ENCODE assay signal across 11 cellular contexts in the genomic region with DNA sequence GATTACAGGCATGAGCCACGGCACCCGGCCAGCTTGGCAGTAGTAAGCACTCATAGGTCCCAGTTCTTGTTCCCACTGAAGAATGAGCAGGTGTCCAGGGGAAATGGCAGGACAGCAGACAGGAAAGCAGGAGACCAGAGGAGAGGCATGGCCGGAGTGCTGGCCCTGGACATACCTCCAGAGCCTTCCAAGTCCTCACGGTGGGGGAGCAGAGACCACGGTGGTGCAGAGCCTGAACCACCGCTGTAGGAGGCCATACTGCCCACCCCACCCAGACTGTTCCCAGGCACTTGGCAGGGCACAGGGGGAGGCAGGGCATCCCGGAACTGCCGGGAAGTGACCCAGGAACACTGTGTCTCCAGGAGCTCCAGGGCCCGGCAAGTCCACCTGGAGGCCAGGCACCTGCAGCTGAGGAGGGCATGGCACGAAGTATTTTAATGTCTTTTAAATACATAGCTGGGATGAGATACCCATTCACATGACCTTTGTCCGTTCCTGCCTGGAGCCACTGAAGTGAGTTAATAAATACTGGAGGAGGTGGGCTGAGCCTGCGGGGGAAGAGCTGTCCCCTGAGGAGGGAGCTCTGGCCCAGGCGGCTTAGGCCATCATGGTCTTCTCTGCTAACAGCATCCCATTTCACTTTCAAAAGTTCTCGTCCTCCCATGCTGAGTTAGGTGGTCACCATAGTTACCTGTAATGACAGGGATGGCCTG. TPM values are rescaled to one million over a fixed set of nuclear protein-coding genes. Genes with fewer than 3 reads are reported as not detected.
DNase-seq lines count a peak whose midpoint lies in the region; ATAC-seq, FAIRE-seq and TF ChIP-seq lines count a peak whose summit lies in the region.
"Had no signal": no experiment of that assay in that cellular context is flagged by ENCODE, and none has a peak within 500 bp of the region (broad histone marks: within the 10 kb centered on the region; RNA-seq: fewer than 3 reads in every experiment).

No MANE protein-coding gene starts in this region.

- H3K9me3 Mint-ChIP-seq in GM23338: no peaks in the 10 kb centered on the region
- no peaks in the 10 kb centered on the region for H3K9me3 Mint-ChIP-seq in nephron progenitor cell
- H3K9me3 Mint-ChIP-seq: memory B cell had no signal

- H3K79me2 ChIP-seq in GM23338 (replicated peaks; ENCODE audit: insufficient read depth): no peaks in the 10 kb centered on the region
- H3K79me2 ChIP-seq in K562 (ENCODE audit: control insufficient read depth, insufficient read depth, low read length): no peaks in the 10 kb centered on the region

- no peak overlapping the region for H2AFZ ChIP-seq in GM23338
- H2AFZ ChIP-seq in K562 (ENCODE audit: low read depth, low read length): no peak overlapping the region

- BruUV-seq in K562 (replicated peaks; lab: Mats Ljungman, UMichigan): no TSS peak

- H3K4me2 ChIP-seq in GM23338: no peak overlapping the region
- no peak overlapping the region for H3K4me2 ChIP-seq in K562 (ENCODE audit: insufficient read depth, low read length)

- peaks cover 1% of the 10 kb centered on the region for H3K36me3 Mint-ChIP-seq in GM23338 (ENCODE audit: low read depth)
- H3K36me3 Mint-ChIP-seq in nephron progenitor cell (ENCODE audit: low read depth): peaks cover 9% of the 10 kb centered on the region

- no peaks in the 10 kb centered on the region for H3K9me1 ChIP-seq in K562 (ENCODE audit: control insufficient read depth, insufficient read depth, low read length)

- CTCF ChIA-PET in K562 (lab: Yijun Ruan, JAX; ENCODE audit: low intra/inter-chr PET ratio): no interaction called here

- POLR2A ChIA-PET in K562 (lab: Yijun Ruan, JAX): interaction anchor here (0.7 to 1.5 kb wide), 3 partner anchors 12 to 61 kb away, joined by 3 read pairs; no protein-coding TSS in a partner anchor

- H3K4me1 ChIP-seq in GM23338 (ENCODE audit: insufficient read depth): peaks cover 13% of the 10 kb centered on the region
- H3K4me1 ChIP-seq in K562 (replicated peaks in 1 of 2; ENCODE audit: control insufficient read depth in 2 of 2, insufficient read depth in 2 of 2, low read length in 2 of 2): peaks cover 0 to 8% of the 10 kb centered on the region in 2 experiments; a peak in 1 of 5 replicates

- intact Hi-C loops in K562 (cut with micrococcal nuclease): no loop called here

- H3K4me1 Mint-ChIP-seq in GM23338: peaks cover 30% of the 10 kb centered on the region
- H3K4me1 Mint-ChIP-seq in nephron progenitor cell: peaks cover 22% of the 10 kb centered on the region
- H3K4me1 Mint-ChIP-seq: memory B cell had no signal

- in situ Hi-C loops in K562 (cut with MboI) (loop anchor here (25.0 kb wide), 1 partner anchor 647 kb away; no protein-coding TSS in a partner anchor), brain microvascular endothelial cell (cut with HindIII; ENCODE audit: low pct_ligation_motif_present, low sequenced_read_pairs) (no loop called here)

- no peak overlapping the region for H3K27ac ChIP-seq in GM23338 (ENCODE audit: low read depth)
- no peak overlapping the region for H3K27ac ChIP-seq in K562 (ENCODE audit: extremely low read depth, low read depth, low read length)
- H3K27ac ChIP-seq in brain microvascular endothelial cell: no peak overlapping the region

- H3F3A ChIP-seq in GM23338 (replicated peaks; ENCODE audit: low read depth): no peaks in the 10 kb centered on the region

- H3K4me3 Mint-ChIP-seq in GM23338 (no peak overlapping the region), nephron progenitor cell (no peak overlapping the region)
- H3K4me3 Mint-ChIP-seq: memory B cell had no signal

- DNase-seq in ELF-1 (ENCODE audit: low read depth, low spot score) (peak; percentile 61), GM23338 (ENCODE audit: low spot score) (peak; percentile 76), K562 (ENCODE audit: extremely low read depth in 1 of 4, low spot score in 3 of 4) (no peak), nephron progenitor cell (no peak), COLO829 (ENCODE audit: low spot score) (no peak), brain microvascular endothelial cell (no peak), T-helper 1 cell (no peak)
- DNase-seq: NCI-H1417 treated with DMSO at 0.1 percent for 48 hours, NCI-H510A treated with DMSO at 0.1 percent for 48 hours had no signal

- H3K9ac ChIP-seq in K562 (ENCODE audit: insufficient read depth in 1 of 2, low read depth in 2 of 2, low read length in 2 of 2): no peak overlapping the region

- TF ChIP-seq CTCF in GM23338 (conservative IDR thresholded peaks at IDR 0.05; ENCODE audit: low read depth in 2 of 2) (peak in 1 of 2 experiments; percentile 11; a peak in 1 of 4 replicates), K562 (IDR thresholded peaks at IDR 0.05 in 2 of 3, conservative IDR thresholded peaks at IDR 0.05 in 1 of 3; ENCODE audit: insufficient read depth in 2 of 3, low read depth in 1 of 3, low read length in 3 of 3) (no peak), nephron progenitor cell (IDR thresholded peaks at IDR 0.05) (no peak), brain microvascular endothelial cell (IDR thresholded peaks at IDR 0.05; ENCODE audit: low read depth, low read length, missing control alignments) (no peak)

- TF ChIP-seq EP300 in K562 (IDR thresholded peaks at IDR 0.05; ENCODE audit: low read length): no peak

- FAIRE-seq in K562 (lab: Jason Lieb, UNC): no peak
- FAIRE-seq: TTC549 had no signal

- 29% methylated on average over 14 of the region's 14 CpGs for WGBS in K562 (ENCODE audit: insufficient coverage, low coverage, missing lambda C conversion rate)

- no peak for TF ChIP-seq RAD21 in K562 (CRISPR knock-in tag; conservative IDR thresholded peaks at IDR 0.05 in 1 of 2, IDR thresholded peaks at IDR 0.05 in 1 of 2)

- H3K27ac Mint-ChIP-seq in GM23338 (no peak overlapping the region), nephron progenitor cell (peak overlapping the region; percentile 61)
- H3K27ac Mint-ChIP-seq: memory B cell had no signal

- H4K20me1 ChIP-seq in GM23338 (replicated peaks; ENCODE audit: insufficient read depth) (no peaks in the 10 kb centered on the region), K562 (replicated peaks; ENCODE audit: control insufficient read depth, insufficient read depth, low read length) (0 out of 2 replicates have a peak, but pooled peaks cover 5% of the 10 kb centered on the region)

- H3K9me2 ChIP-seq in GM23338 (ENCODE audit: insufficient read depth): no peaks in the 10 kb centered on the region

- H3K9me3 ChIP-seq in K562 (replicated peaks; ENCODE audit: control insufficient read depth, insufficient read depth, low read depth, low read length): no peaks in the 10 kb centered on the region

- ATAC-seq in GM23338: peak; percentile 55
- ATAC-seq in K562: peak; percentile 7

- H3K27me3 ChIP-seq in GM23338 (ENCODE audit: insufficient read depth): no peaks in the 10 kb centered on the region
- H3K27me3 ChIP-seq in K562 (ENCODE audit: control insufficient read depth in 2 of 2, insufficient read depth in 2 of 2, low read length in 2 of 2): peaks cover 17 to 52% of the 10 kb centered on the region in 2 experiments
- H3K27me3 ChIP-seq in brain microvascular endothelial cell (replicated peaks): no peaks in the 10 kb centered on the region

- TF ChIP-seq POLR2A in K562 (conservative IDR thresholded peaks at IDR 0.05): no peak

- no peak overlapping the region for H3K4me3 ChIP-seq in GM23338
- no peak overlapping the region for H3K4me3 ChIP-seq in K562
- H3K4me3 ChIP-seq in brain microvascular endothelial cell (ENCODE audit: low read depth, low read length): no peak overlapping the region

- H3K36me3 ChIP-seq in GM23338 (ENCODE audit: insufficient read depth) (no peaks in the 10 kb centered on the region), K562 (ENCODE audit: control insufficient read depth, insufficient read depth, low read length) (peaks cover 1% of the 10 kb centered on the region; the same call in 1 of the 3 replicates), brain microvascular endothelial cell (replicated peaks) (peaks cover 6% of the 10 kb centered on the region)

- H3K27me3 Mint-ChIP-seq in GM23338 (ENCODE audit: insufficient read depth, low read depth, poor library complexity): peaks cover 9% of the 10 kb centered on the region
- peaks cover 10% of the 10 kb centered on the region for H3K27me3 Mint-ChIP-seq in nephron progenitor cell (ENCODE audit: low read depth, poor library complexity)

TF ChIP-seq in GM23338, 12 proteins besides CTCF, POLR2A, EP300 and RAD21 (continues in another document):
- no peak for TF ChIP-seq JUNB (IDR thresholded peaks at IDR 0.05; ENCODE audit: unreplicated experiment)
- TF ChIP-seq POLR2AphosphoS5 (IDR thresholded peaks at IDR 0.05; ENCODE audit: low read depth): no peak

TF ChIP-seq in K562, 482 proteins besides CTCF, POLR2A, EP300 and RAD21:
- TF ChIP-seq RFX1 (IDR thresholded peaks at IDR 0.05) (peak; percentile 38; the same call in 1 of the 2 replicates), SRSF1 (IDR thresholded peaks at IDR 0.05; ENCODE audit: low read depth, low read length) (no peak)

RNA-seq across cellular contexts. Expression of a gene that starts 49.7 kb away (rescaled TPM):
- total RNA-seq in GM23338 (2014; rRNA removed; shearing (Covaris generic)): 4.5 and 6.4 TPM in 2 replicates
- 0.94 and 1.2 TPM in 2 replicates for polyA plus RNA-seq in GM23338 (2016; fragmentation: Nextera tagmentation; extraction: Ambion mirVana)
- 0.83 and 0.92 TPM in 2 replicates for total RNA-seq in K562 (2011; cell fraction: chromatin; rRNA removed; ENCODE audit: low replicate concordance)
- 0.33 and 0.53 TPM in 2 replicates for total RNA-seq in K562 (2011; cell fraction: nucleolus; rRNA removed)
- 0.73 and 1.1 TPM in 2 replicates for total RNA-seq in K562 (2011; cell fraction: nucleoplasm; rRNA removed)
- total RNA-seq in K562 (2014; rRNA removed): 0.45 and 0.49 TPM in 2 replicates
- 0.44 and 0.45 TPM in 2 replicates for total RNA-seq in K562 (2014; rRNA removed; fragmentation: Illumina TruSeq; extraction: Trizol)
- 0.34 and 0.36 TPM in 2 replicates for total RNA-seq in K562 (2015; rRNA removed; fragmentation: Illumina TruSeq; extraction: Trizol)
- total RNA-seq in K562 (2021): 1.00 and 1.1 TPM in 2 replicates
- 0.26 and 0.54 TPM in 2 replicates for polyA plus RNA-seq in K562 (2011; rRNA removed)
- 0.56 and 1.3 TPM in 2 replicates for polyA plus RNA-seq in K562 (2011; cell fraction: cytosol; rRNA removed)
- 0.87 and 1.6 TPM in 2 replicates for polyA plus RNA-seq in K562 (2011; cell fraction: nucleus; rRNA removed)
- 0.27 and 1.2 TPM in 2 replicates for polyA plus RNA-seq in K562 (2012)
- 0.51 and 0.58 TPM in 2 replicates for polyA plus RNA-seq in K562 (2014; fragmentation: Illumina TruSeq; extraction: Trizol)
- under 1 TPM; 0.08 to 0.15 TPM for polyA plus RNA-seq in K562 (2014; fragmentation: Nextera tagmentation; extraction: Ambion mirVana)
- polyA plus RNA-seq in K562 (2014; rRNA removed): 0.42 and 0.74 TPM in 2 replicates
- 0.51 and 0.74 TPM in 2 replicates for polyA minus RNA-seq in K562 (2011; rRNA and poly(A)+ RNA removed)
- 0.48 and 0.73 TPM in 2 replicates for polyA minus RNA-seq in K562 (2011; cell fraction: cytosol; rRNA and poly(A)+ RNA removed)
- 0.22 and 0.27 TPM in 2 replicates for polyA minus RNA-seq in K562 (2011; cell fraction: nucleus; rRNA and poly(A)+ RNA removed)

Comparison
In these comparisons a context has a peak if more than half of its experiments do, and no peak if none do; other contexts are left out.
1. DNase-seq: peak in ELF-1 (single experiment) and GM23338 (single experiment); none in K562 (0 of 4), nephron progenitor cell (single experiment), COLO829 (single experiment), brain microvascular endothelial cell (single experiment) and T-helper 1 cell (0 of 5).